9 cellular contexts compared by ENCODE assay signal in the genomic region with DNA sequence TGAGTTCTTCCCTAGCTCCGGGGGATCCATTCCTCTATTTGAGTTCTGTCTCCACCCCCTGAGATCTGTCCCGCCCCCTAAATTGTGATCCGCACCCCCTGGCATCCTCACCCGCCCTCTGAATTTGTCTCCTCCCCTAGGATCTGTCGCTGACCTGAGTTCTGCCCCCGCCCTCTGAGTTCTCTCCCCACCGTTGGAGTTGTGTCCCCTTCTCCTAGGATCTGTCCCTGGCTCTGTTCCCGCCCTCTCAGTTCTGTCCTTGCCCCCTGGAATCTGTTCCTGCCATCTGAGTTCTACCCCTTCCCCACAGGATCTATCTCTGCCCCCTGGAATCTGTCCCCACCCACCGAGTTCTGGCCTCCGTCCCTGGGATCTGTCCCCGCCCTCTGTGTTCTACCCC. TPM values are rescaled to one million over a fixed set of nuclear protein-coding genes. Genes with fewer than 3 reads are reported as not detected.
DNase-seq lines count a peak whose midpoint lies in the region; TF ChIP-seq lines count a peak whose summit lies in the region.
"Had no signal": no experiment of that assay in that cellular context is flagged by ENCODE, and none has a peak within 500 bp of the region (broad histone marks: within the 10 kb centered on the region; RNA-seq: fewer than 3 reads in every experiment).

No MANE protein-coding gene starts in this region.

- H3K14ac ChIP-seq in mesenchymal stem cell (ENCODE audit: low read length in 2 of 2): no peak overlapping the region

- H3K23ac ChIP-seq in mesenchymal stem cell (ENCODE audit: low read length in 2 of 2): no peak overlapping the region

- no peak overlapping the region for H4K8ac ChIP-seq in mesenchymal stem cell (ENCODE audit: low read length)

- H2AFZ ChIP-seq in mesenchymal stem cell (ENCODE audit: low read depth, low read length): no peak overlapping the region

- no peak overlapping the region for H2BK12ac ChIP-seq in mesenchymal stem cell (ENCODE audit: low read length in 2 of 2)

- peaks cover 54% of the 10 kb centered on the region for H3K27me3 Mint-ChIP-seq in endodermal cell (ENCODE audit: insufficient read depth)

- H2AK5ac ChIP-seq in mesenchymal stem cell (ENCODE audit: low read length, severe bottlenecking): no peak overlapping the region

- H2BK5ac ChIP-seq in mesenchymal stem cell (ENCODE audit: low read depth, low read length, poor library complexity, severe bottlenecking): no peak overlapping the region

- H3K4ac ChIP-seq in mesenchymal stem cell (ENCODE audit: low read depth in 1 of 2, low read length in 2 of 2): no peak overlapping the region

- no peaks in the 10 kb centered on the region for H3K9me3 ChIP-seq in endodermal cell (ENCODE audit: control insufficient read depth, low read length)
- H3K9me3 ChIP-seq in mesenchymal stem cell (ENCODE audit: control insufficient read depth, low read length): no peaks in the 10 kb centered on the region

- no peak overlapping the region for H3K18ac ChIP-seq in mesenchymal stem cell (ENCODE audit: low read depth in 1 of 2, low read length in 2 of 2)

- H3K4me3 Mint-ChIP-seq in endodermal cell: peak overlapping the region; percentile 64

- TF ChIP-seq CTCF in endodermal cell (conservative IDR thresholded peaks at IDR 0.05) (no peak), retinal pigment epithelial cell (conservative IDR thresholded peaks at IDR 0.05; ENCODE audit: low read depth, low read length) (no peak), GM10266 (IDR thresholded peaks at IDR 0.05; ENCODE audit: control insufficient read depth, insufficient read depth, low read depth, missing control alignments) (no peak)

- peaks cover 14% of the 10 kb centered on the region for H3K36me3 Mint-ChIP-seq in endodermal cell (ENCODE audit: low read depth)

- H2BK15ac ChIP-seq in mesenchymal stem cell (ENCODE audit: low read depth, poor library complexity, severe bottlenecking): no peak overlapping the region

- 7 to 11% methylated on average over 6 to 11 of the region's 11 CpGs for WGBS in endodermal cell (ENCODE audit: insufficient coverage in 1 of 2, insufficient read length in 1 of 2), 2 experiments
- WGBS in mesenchymal stem cell: 11% methylated on average over 11 of the region's 11 CpGs

- H3K9ac ChIP-seq in endodermal cell (ENCODE audit: extremely low read depth, low read length, poor library complexity, severe bottlenecking): no peak overlapping the region
- H3K9ac ChIP-seq in mesenchymal stem cell (ENCODE audit: low read length): no peak overlapping the region

- H3K4me1 Mint-ChIP-seq in endodermal cell: no peaks in the 10 kb centered on the region

- no peaks in the 10 kb centered on the region for H3K9me3 Mint-ChIP-seq in endodermal cell

- no peaks in the 10 kb centered on the region for H3K79me1 ChIP-seq in mesenchymal stem cell (replicated peaks; ENCODE audit: low read length, poor library complexity, severe bottlenecking)

- H3K36me3 ChIP-seq in endodermal cell (ENCODE audit: control insufficient read depth, insufficient read depth, low read length) (peaks cover 4% of the 10 kb centered on the region), mesenchymal stem cell (ENCODE audit: control insufficient read depth in 1 of 2, insufficient read depth in 2 of 2, low read depth in 1 of 2, low read length in 2 of 2) (peaks cover 2 to 16% of the 10 kb centered on the region in 2 experiments)

- no peak overlapping the region for H3K27ac Mint-ChIP-seq in endodermal cell

- no peak overlapping the region for H3K4me2 ChIP-seq in mesenchymal stem cell (ENCODE audit: low read length, poor library complexity, severe bottlenecking)

- H3K4me1 ChIP-seq in endodermal cell (ENCODE audit: control insufficient read depth, insufficient read depth, low read length) (no peaks in the 10 kb centered on the region), mesenchymal stem cell (ENCODE audit: control insufficient read depth, insufficient read depth, low read depth, low read length) (peaks cover 11% of the 10 kb centered on the region)

- H4K91ac ChIP-seq in mesenchymal stem cell (ENCODE audit: low read length): no peak overlapping the region

- H2BK120ac ChIP-seq in mesenchymal stem cell (ENCODE audit: low read depth, low read length): no peak overlapping the region

- H3K27ac ChIP-seq in endodermal cell (ENCODE audit: low read depth, low read length): no peak overlapping the region
- no peak overlapping the region for H3K27ac ChIP-seq in mesenchymal stem cell (ENCODE audit: low read length, poor library complexity, severe bottlenecking)

- H3K4me3 ChIP-seq in endodermal cell (ENCODE audit: low read length) (peak overlapping the region; percentile 56), retinal pigment epithelial cell (ENCODE audit: low read length) (peak overlapping the region; percentile 62), mesenchymal stem cell (ENCODE audit: insufficient read depth in 1 of 2, low read depth in 1 of 2, low read length in 2 of 2) (no peak overlapping the region)

- DNase-seq in EH (ENCODE audit: low read depth) (peak; percentile 11), NCI-H345 (lab: John Stamatoyannopoulos, UW) (peak; percentile 76), endodermal cell (no peak), retinal pigment epithelial cell (ENCODE audit: low read depth) (no peak), mesenchymal stem cell (no peak), GM10266 (ENCODE audit: extremely low spot score) (no peak), erythroblast (lab: John Stamatoyannopoulos, UW) (no peak)
- DNase-seq in activated effector memory CD4-positive, alpha-beta T cell treated with anti-CD3 and anti-CD28 coated beads, Interleukin-2, amount 50 U/mL, for 16 hours: no peak

- no peak for TF ChIP-seq POLR2A in erythroblast (IDR thresholded peaks at IDR 0.05; ENCODE audit: low read length)

- H3K27me3 ChIP-seq in endodermal cell (ENCODE audit: control insufficient read depth, insufficient read depth, low read length, poor library complexity, severe bottlenecking): peaks cover 53% of the 10 kb centered on the region
- peaks cover 49 to 51% of the 10 kb centered on the region in 2 experiments for H3K27me3 ChIP-seq in mesenchymal stem cell (ENCODE audit: control insufficient read depth in 1 of 2, insufficient read depth in 1 of 2, low read length in 2 of 2)

RNA-seq across cellular contexts. Expression of a gene that starts 1.0 kb away (rescaled TPM):
- under 1 TPM; 0.22 to 0.33 TPM for total RNA-seq in endodermal cell
- polyA plus RNA-seq in endodermal cell (2013, experiment 1 of 2): 1.00 TPM
- polyA plus RNA-seq in endodermal cell (2013, experiment 2 of 2): 1.1 TPM
- 0.66 TPM for polyA plus RNA-seq in mesenchymal stem cell (2013, experiment 1 of 2)
- 0.63 TPM for polyA plus RNA-seq in mesenchymal stem cell (2013, experiment 2 of 2)

RNA-seq across cellular contexts. Expression of a gene that starts 9.3 kb away (rescaled TPM):
- 100 to 1,000 TPM; 128 to 133 TPM for total RNA-seq in endodermal cell
- 100 TPM for polyA plus RNA-seq in endodermal cell (2013, experiment 1 of 2)
- 90.8 TPM for polyA plus RNA-seq in endodermal cell (2013, experiment 2 of 2)
- polyA plus RNA-seq in mesenchymal stem cell (2013, experiment 1 of 2): 54.8 TPM
- polyA plus RNA-seq in mesenchymal stem cell (2013, experiment 2 of 2): 53.7 TPM

RNA-seq across cellular contexts. Expression of a gene that starts 10.7 kb away (rescaled TPM):
- 10 to 100 TPM; 52.8 to 57.1 TPM for total RNA-seq in endodermal cell
- 27.4 TPM for polyA plus RNA-seq in endodermal cell (2013, experiment 1 of 2)
- polyA plus RNA-seq in endodermal cell (2013, experiment 2 of 2): 32.6 TPM
- 7.6 TPM for polyA plus RNA-seq in mesenchymal stem cell (2013, experiment 1 of 2)
- polyA plus RNA-seq in mesenchymal stem cell (2013, experiment 2 of 2): 6.8 TPM

RNA-seq across cellular contexts. Expression of a gene that starts 17.2 kb away (rescaled TPM):
- total RNA-seq in endodermal cell: under 1 TPM in 1 of 2 donors, not detected in 1; 0.18 TPM
- polyA plus RNA-seq in endodermal cell (2013, experiment 1 of 2): 0.53 TPM
- 0.41 TPM for polyA plus RNA-seq in endodermal cell (2013, experiment 2 of 2)
- not detected for polyA plus RNA-seq in mesenchymal stem cell (2013, experiment 1 of 2)
- polyA plus RNA-seq in mesenchymal stem cell (2013, experiment 2 of 2): not detected
- total RNA-seq: left colon had no signal

RNA-seq across cellular contexts. Expression of a gene that starts 19.1 kb away (rescaled TPM):
- not detected for total RNA-seq in endodermal cell
- polyA plus RNA-seq in endodermal cell (2013, experiment 1 of 2): 0.64 TPM
- polyA plus RNA-seq in endodermal cell (2013, experiment 2 of 2): 0.79 TPM
- polyA plus RNA-seq in mesenchymal stem cell (2013, experiment 1 of 2): not detected
- polyA plus RNA-seq in mesenchymal stem cell (2013, experiment 2 of 2): not detected
- total RNA-seq: left colon had no signal

Comparison
In these comparisons a context has a peak if more than half of its experiments do, and no peak if none do; other contexts are left out.
1. DNase-seq: peak in EH (single experiment) and NCI-H345 (single experiment); none in endodermal cell (single experiment), retinal pigment epithelial cell (single experiment), mesenchymal stem cell (single experiment), GM10266 (single experiment), erythroblast (0 of 2) and activated effector memory CD4-positive, alpha-beta T cell treated with anti-CD3 and anti-CD28 coated beads, Interleukin-2, amount 50 U/mL, for 16 hours (single experiment).
2. H3K4me3 ChIP-seq: peak in endodermal cell (single experiment) and retinal pigment epithelial cell (single experiment); none in mesenchymal stem cell (0 of 2).